In the genomic region with DNA sequence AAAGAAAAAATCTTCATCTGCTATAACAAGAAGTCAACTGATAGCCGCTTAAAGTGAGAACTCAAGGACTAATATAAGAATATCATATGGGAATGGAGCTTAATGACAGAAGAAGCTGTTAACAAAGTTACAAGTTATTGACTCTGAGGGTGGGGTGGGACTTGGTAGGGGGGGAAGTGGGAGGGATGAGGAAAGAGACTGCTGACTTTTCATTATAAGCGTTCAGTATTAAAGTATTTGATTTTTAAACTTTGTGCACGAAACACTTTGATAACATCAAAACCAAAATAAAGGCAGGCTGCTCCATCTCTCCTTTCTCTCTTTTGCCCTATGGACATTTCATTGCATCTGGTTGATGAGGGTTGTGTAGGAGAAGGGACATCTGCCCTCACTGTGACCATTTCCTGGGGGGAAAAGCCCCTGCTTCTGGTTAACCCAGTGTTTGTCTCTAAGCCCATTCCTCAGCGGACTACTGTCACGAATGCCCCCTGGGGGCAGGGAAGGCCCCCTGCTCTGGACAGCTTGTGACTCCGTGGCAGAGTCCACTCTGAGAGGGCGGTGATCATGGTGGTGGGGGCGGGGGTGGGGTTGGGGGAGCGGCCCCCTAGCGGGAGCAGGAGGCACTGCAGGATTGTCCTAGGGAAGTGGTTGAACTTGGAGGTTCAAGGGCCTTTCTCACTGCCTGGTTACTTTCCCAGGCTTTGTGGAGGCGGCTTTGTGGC, we compare ENCODE assay signal across 9 cellular contexts. TPM values are rescaled to one million over a fixed set of nuclear protein-coding genes. Genes with fewer than 3 reads are reported as not detected.
DNase-seq lines count a peak whose midpoint lies in the region; ATAC-seq and TF ChIP-seq lines count a peak whose summit lies in the region.
"Had no signal": no experiment of that assay in that cellular context is flagged by ENCODE, and none has a peak within 500 bp of the region (broad histone marks: within the 10 kb centered on the region; RNA-seq: fewer than 3 reads in every experiment).

No MANE protein-coding gene starts in this region.

- H3K27me3 ChIP-seq in naive thymus-derived CD4-positive, alpha-beta T cell (ENCODE audit: control insufficient read depth in 2 of 2, insufficient read depth in 2 of 2, low read length in 2 of 2) = no peaks in the 10 kb centered on the region
- H3K27me3 ChIP-seq: SJSA1 had no signal

- no peaks in the 10 kb centered on the region for H3K36me3 ChIP-seq in naive thymus-derived CD4-positive, alpha-beta T cell (ENCODE audit: control insufficient read depth in 2 of 3, insufficient read depth in 3 of 3, low read length in 3 of 3)
- H3K36me3 ChIP-seq: SJSA1 had no signal

- no peaks in the 10 kb centered on the region for H3K27me3 Mint-ChIP-seq in HFFc6 (ENCODE audit: insufficient read depth)
- peaks cover 0 to 3% (median 0%) of the 10 kb centered on the region in 5 donors for H3K27me3 Mint-ChIP-seq in naive thymus-derived CD4-positive, alpha-beta T cell

- CTCF ChIA-PET in naive thymus-derived CD4-positive, alpha-beta T cell (lab: Charles Lee) = interaction anchor here (0.6 kb wide), 1 partner anchor 74 kb away, joined by 3 read pairs; no protein-coding TSS in a partner anchor

- no peaks in the 10 kb centered on the region for H3K9me3 Mint-ChIP-seq in HFFc6
- H3K9me3 Mint-ChIP-seq in naive thymus-derived CD4-positive, alpha-beta T cell = no peaks in the 10 kb centered on the region

- H3K27ac ChIP-seq in naive thymus-derived CD4-positive, alpha-beta T cell (ENCODE audit: low read depth, low read length) = no peak overlapping the region
- no peak overlapping the region for H3K27ac ChIP-seq in caudate nucleus (ENCODE audit: low read depth, low read length)
- H3K27ac ChIP-seq: SJSA1 had no signal

- peaks cover 4% of the 10 kb centered on the region; the same call in 1 of the 2 replicates for H3K36me3 Mint-ChIP-seq in HFFc6 (ENCODE audit: low read depth)
- H3K36me3 Mint-ChIP-seq in naive thymus-derived CD4-positive, alpha-beta T cell = no peaks in the 10 kb centered on the region

- peak; percentile 52 for ATAC-seq in naive thymus-derived CD4-positive, alpha-beta T cell
- no peak for ATAC-seq in GM19467 (IDR thresholded peaks at IDR 0.05; ENCODE audit: unreplicated experiment)

- no peak overlapping the region for H3K27ac Mint-ChIP-seq in HFFc6
- H3K27ac Mint-ChIP-seq in naive thymus-derived CD4-positive, alpha-beta T cell = no peak overlapping the region

- in situ Hi-C loops in astrocyte of the cerebellum (cut with HindIII; ENCODE audit: low sequenced_read_pairs) = no loop called here

- intact Hi-C loops in naive thymus-derived CD4-positive, alpha-beta T cell (cut with micrococcal nuclease) = no loop called here

- no peaks in the 10 kb centered on the region for H3K9me3 ChIP-seq in naive thymus-derived CD4-positive, alpha-beta T cell (ENCODE audit: control insufficient read depth in 2 of 3, low read length in 3 of 3)
- H3K9me3 ChIP-seq: SJSA1 had no signal

- H3K4me3 ChIP-seq in astrocyte of the cerebellum (ENCODE audit: low read depth, low read length) = no peak overlapping the region
- H3K4me3 ChIP-seq in naive thymus-derived CD4-positive, alpha-beta T cell (ENCODE audit: low read length) = no peak overlapping the region
- H3K4me3 ChIP-seq: SJSA1 had no signal

- H3K4me1 Mint-ChIP-seq in HFFc6 (ENCODE audit: low read depth) = peaks cover 34% of the 10 kb centered on the region
- H3K4me1 Mint-ChIP-seq in naive thymus-derived CD4-positive, alpha-beta T cell = no peaks in the 10 kb centered on the region

- no peaks in the 10 kb centered on the region for H3K4me1 ChIP-seq in naive thymus-derived CD4-positive, alpha-beta T cell (ENCODE audit: control insufficient read depth in 2 of 2, insufficient read depth in 2 of 2, low read length in 2 of 2)

- POLR2A ChIA-PET in naive thymus-derived CD4-positive, alpha-beta T cell (lab: Charles Lee) = no interaction called here

- TF ChIP-seq CTCF in HFFc6 (IDR thresholded peaks at IDR 0.05) (peak; percentile 85), astrocyte of the cerebellum (IDR thresholded peaks at IDR 0.05; ENCODE audit: low read depth, low read length, missing control alignments) (peak; percentile 44)

- DNase-seq in GM03348 (ENCODE audit: low spot score) (peak; percentile 52), HFFc6 (no peak), astrocyte of the cerebellum (ENCODE audit: low read depth) (no peak), activated gamma-delta T cell (lab: John Stamatoyannopoulos, UW) (no peak), caudate nucleus (lab: John Stamatoyannopoulos, UW) (no peak)
- DNase-seq in naive thymus-derived CD4-positive, alpha-beta T cell = no peak

- H3K4me3 Mint-ChIP-seq in HFFc6 = no peak overlapping the region
- H3K4me3 Mint-ChIP-seq in naive thymus-derived CD4-positive, alpha-beta T cell = no peak overlapping the region

RNA-seq across cellular contexts. Expression of a gene that starts 17.4 kb away (rescaled TPM):
- 1 to 10 TPM in 1 of 6 experiments, under 1 TPM in 4, not detected in 1; 0.24 to 1.2 (median 0.68) TPM for total RNA-seq in HFFc6 (2021; fragmentation: NEBNext Ultra II Directional; extraction: Animal tissue kit (Norgen Biotek cat#: 25700))
- total RNA-seq in naive thymus-derived CD4-positive, alpha-beta T cell = not detected
- under 1 TPM in 1 of 2 donors, not detected in 1; 0.02 TPM for polyA plus RNA-seq in naive thymus-derived CD4-positive, alpha-beta T cell
- total RNA-seq: SJSA1, urinary bladder had no signal

RNA-seq across cellular contexts. Expression of a gene that starts 38.0 kb away (rescaled TPM):
- total RNA-seq in HFFc6 (2021; fragmentation: NEBNext Ultra II Directional; extraction: Animal tissue kit (Norgen Biotek cat#: 25700)) = 10 to 100 TPM in 5 of 6 experiments, 1 to 10 TPM in 1; 5.6 to 61.9 (median 53.3) TPM
- total RNA-seq in naive thymus-derived CD4-positive, alpha-beta T cell = not detected
- polyA plus RNA-seq in naive thymus-derived CD4-positive, alpha-beta T cell = not detected

RNA-seq across cellular contexts. Expression of a gene that starts 48.3 kb away (rescaled TPM):
- 10 to 100 TPM; 40.0 to 58.1 (median 51.7) TPM for total RNA-seq in HFFc6 (2021; fragmentation: NEBNext Ultra II Directional; extraction: Animal tissue kit (Norgen Biotek cat#: 25700))
- 10 to 100 TPM; 18.0 to 33.0 (median 24.7) TPM for total RNA-seq in naive thymus-derived CD4-positive, alpha-beta T cell
- 10 to 100 TPM; 31.9 to 64.4 TPM for polyA plus RNA-seq in naive thymus-derived CD4-positive, alpha-beta T cell

Comparison
In these comparisons a context has a peak if more than half of its experiments do, and no peak if none do; other contexts are left out.
1. RNA of a gene that starts 38.0 kb away (total RNA-seq): 5.6 to 61.9 TPM in HFFc6; not detected in naive thymus-derived CD4-positive, alpha-beta T cell; every median in the first group is over 4 times any median in the second.